1 cellular context compared by ENCODE assay signal in the genomic region with DNA sequence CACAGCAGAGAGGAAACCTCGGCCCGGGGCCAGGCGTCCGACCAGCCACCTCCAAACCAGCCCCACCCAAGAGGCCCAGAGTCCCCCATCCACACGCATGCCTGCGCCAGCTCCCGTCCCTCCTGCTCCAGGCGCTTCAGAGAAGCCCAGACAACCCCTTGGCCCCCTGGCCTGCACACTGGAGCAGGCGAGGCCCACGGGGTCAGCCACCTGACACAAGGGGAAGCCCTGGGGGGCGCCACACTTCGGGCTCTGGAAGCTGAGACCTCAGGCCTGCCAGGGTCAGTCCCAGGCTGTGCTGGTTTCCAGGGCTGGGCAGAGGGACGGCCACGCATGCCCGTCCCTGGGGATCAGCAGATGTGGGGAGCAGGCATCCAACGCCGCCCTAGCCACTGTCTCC.
TF ChIP-seq lines count a peak whose summit lies in the region.

No MANE protein-coding gene starts in this region.

TF ChIP-seq in HepG2, 621 proteins besides CTCF, POLR2A, EP300 and RAD21:
- TF ChIP-seq RBFOX2 (IDR thresholded peaks at IDR 0.05; ENCODE audit: low read depth, low read length): 0 out of 2 replicates have a peak, but pooled peaks have one; percentile 20
- TF ChIP-seq, protein P1, sequence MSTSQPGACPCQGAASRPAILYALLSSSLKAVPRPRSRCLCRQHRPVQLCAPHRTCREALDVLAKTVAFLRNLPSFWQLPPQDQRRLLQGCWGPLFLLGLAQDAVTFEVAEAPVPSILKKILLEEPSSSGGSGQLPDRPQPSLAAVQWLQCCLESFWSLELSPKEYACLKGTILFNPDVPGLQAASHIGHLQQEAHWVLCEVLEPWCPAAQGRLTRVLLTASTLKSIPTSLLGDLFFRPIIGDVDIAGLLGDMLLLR (CRISPR knock-in tag; IDR thresholded peaks at IDR 0.05): no peak
TF ChIP-seq in HepG2: peak in this region for 1.
